ENCODE assay signal across 12 cellular contexts in the genomic region with DNA sequence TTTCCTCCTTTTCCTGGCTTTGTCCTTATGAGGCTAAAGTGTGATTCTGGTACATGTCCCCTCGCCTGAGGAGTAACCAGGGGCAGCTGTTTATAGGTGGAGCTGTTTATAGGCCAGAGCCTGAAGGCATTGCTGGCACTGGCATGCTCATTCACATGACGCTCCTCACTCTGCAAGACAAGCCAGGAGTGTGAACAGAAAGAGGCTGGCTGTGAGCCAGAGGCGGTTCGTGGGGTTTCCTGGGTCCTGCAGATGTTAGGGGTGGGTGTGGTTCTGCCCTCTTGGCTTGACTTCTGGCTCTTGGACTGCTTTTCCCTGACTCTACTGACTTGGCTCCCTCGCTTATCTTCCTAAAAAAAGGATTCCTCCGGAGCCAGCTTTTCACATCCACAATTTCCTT. TPM values are rescaled to one million over a fixed set of nuclear protein-coding genes. Genes with fewer than 3 reads are reported as not detected.
DNase-seq lines count a peak whose midpoint lies in the region; ATAC-seq and TF ChIP-seq lines count a peak whose summit lies in the region.
"Had no signal": no experiment of that assay in that cellular context is flagged by ENCODE, and none has a peak within 500 bp of the region (broad histone marks: within the 10 kb centered on the region; RNA-seq: fewer than 3 reads in every experiment).

No MANE protein-coding gene starts in this region.

- H3K27me3 ChIP-seq in mammary epithelial cell (ENCODE audit: insufficient read depth, low read length) (no peaks in the 10 kb centered on the region), Peyer's patch (no peaks in the 10 kb centered on the region)

- peak; percentile 53 for DNase-seq in DMS79 (lab: John Stamatoyannopoulos, UW)
- peak; percentile 21 for DNase-seq in NCI-H1092 treated with DMSO at 0.1 percent for 48 hours (lab: John Stamatoyannopoulos, UW)
- peak; percentile 79 for DNase-seq in mammary epithelial cell
- peak; percentile 39 for DNase-seq in myocyte (ENCODE audit: low read depth)
- no peak for DNase-seq in Peyer's patch
- DNase-seq: activated CD4-positive, alpha-beta T cell treated with anti-CD3 and anti-CD28 coated beads for 4 hours; SHP77 treated with DMSO at 0.1 percent for 48 hours; stimulated activated CD4-positive, alpha-beta T cell treated with anti-CD3 and anti-CD28 coated beads, Interleukin-2, amount 100 ng/mL, for 48 hours had no signal

- H3K4me1 ChIP-seq in mammary epithelial cell (ENCODE audit: insufficient read depth, low read length), result peaks cover 60% of the 10 kb centered on the region
- H3K4me1 ChIP-seq in Peyer's patch, result no peaks in the 10 kb centered on the region

- no peaks in the 10 kb centered on the region for H3K9me3 ChIP-seq in mammary epithelial cell (replicated peaks; ENCODE audit: insufficient read depth, low read length)
- peaks cover 0 to 5% (median 0%) of the 10 kb centered on the region in 4 donors for H3K9me3 ChIP-seq in Peyer's patch

- H3K79me2 ChIP-seq in mammary epithelial cell (ENCODE audit: insufficient read depth, low read length), result no peaks in the 10 kb centered on the region

- in situ Hi-C loops in mammary epithelial cell (cut with MboI; ENCODE audit: low sequenced_read_pairs in 2 of 2), result no loop called here

- no peak overlapping the region for H3K4me3 ChIP-seq in mammary epithelial cell (replicated peaks in 1 of 3; ENCODE audit: insufficient read depth in 1 of 3, low read depth in 2 of 3, low read length in 3 of 3)
- no peak overlapping the region for H3K4me3 ChIP-seq in Peyer's patch

- WGBS in mammary epithelial cell (ENCODE audit: low coverage, missing lambda C conversion rate), result 13% methylated on average over 5 of the region's 6 CpGs

- BruUV-seq in mammary epithelial cell (replicated peaks; lab: Mats Ljungman, UMichigan), result no TSS peak

- intact Hi-C loops in mammary epithelial cell (cut with micrococcal nuclease), result loop anchor here (1.0 kb wide), 1 partner anchor 11 kb away; no protein-coding TSS in a partner anchor

- H4K20me1 ChIP-seq in mammary epithelial cell (ENCODE audit: insufficient read depth, low read length), result no peaks in the 10 kb centered on the region

- H3K27ac ChIP-seq in mammary epithelial cell (ENCODE audit: insufficient read depth, low read depth, low read length), result peak overlapping the region; percentile 9
- H3K27ac ChIP-seq in Peyer's patch, result no peak overlapping the region

- H3K4me2 ChIP-seq in mammary epithelial cell (ENCODE audit: insufficient read depth, low read depth, low read length), result peak overlapping the region; percentile 29

- no peak for TF ChIP-seq POLR2A in Peyer's patch (IDR thresholded peaks at IDR 0.05)

- CTCF ChIA-PET in mammary epithelial cell (lab: Charles Lee; ENCODE audit: low non-redundant PET), result no interaction called here

- ATAC-seq in HG03139 (IDR thresholded peaks at IDR 0.05; ENCODE audit: unreplicated experiment) (no peak), HG03354 (IDR thresholded peaks at IDR 0.05; ENCODE audit: poor library complexity, severe bottlenecking, unreplicated experiment) (no peak), GM18502 (IDR thresholded peaks at IDR 0.05; ENCODE audit: poor library complexity, unreplicated experiment) (no peak)

- H3K36me3 ChIP-seq in mammary epithelial cell (ENCODE audit: insufficient read depth, low read length) (no peaks in the 10 kb centered on the region), Peyer's patch (no peaks in the 10 kb centered on the region)

- TF ChIP-seq CTCF in mammary epithelial cell (conservative IDR thresholded peaks at IDR 0.05 in 1 of 2, IDR thresholded peaks at IDR 0.05 in 1 of 2; ENCODE audit: extremely low read depth in 1 of 2, insufficient read depth in 1 of 2, low read depth in 1 of 2, low read length in 2 of 2) (no peak), Peyer's patch (IDR thresholded peaks at IDR 0.05) (no peak)

- peak overlapping the region; percentile 4 for H2AFZ ChIP-seq in mammary epithelial cell (ENCODE audit: low read depth, low read length)

- dilution Hi-C loops in mammary epithelial cell (cut with HindIII; ENCODE audit: low sequenced_read_pairs), result no loop called here

- no peak overlapping the region for H3K9ac ChIP-seq in mammary epithelial cell (ENCODE audit: insufficient read depth, low read length)

RNA-seq across cellular contexts. Expression of gene MDFI, which starts 12.8 kb away (rescaled TPM):
- total RNA-seq in mammary epithelial cell (100 to 1,000 TPM; 137 to 163 TPM), myocyte (not detected in 2 replicates), Peyer's patch (1 to 10 TPM in 2 of 4 donors, under 1 TPM in 1, not detected in 1; 0.94 to 2.6 (median 2.4) TPM)
- 121 TPM for polyA plus RNA-seq in mammary epithelial cell
- 32.9 TPM for polyA minus RNA-seq in mammary epithelial cell
- polyA plus RNA-seq in myocyte (2012), result 0.10 TPM
- polyA plus RNA-seq: IgD-negative memory B cell had no signal

Comparison
In these comparisons a context has a peak if more than half of its experiments do, and no peak if none do; other contexts are left out.
1. DNase-seq: peak in DMS79 (single experiment), NCI-H1092 treated with DMSO at 0.1 percent for 48 hours (single experiment), mammary epithelial cell (single experiment) and myocyte (single experiment); none in Peyer's patch (0 of 3).
2. RNA of gene MDFI, which starts 12.8 kb away (total RNA-seq): 137 to 163 TPM in mammary epithelial cell; 0.94 to 2.6 TPM in Peyer's patch and not detected in myocyte; every median in the first group is over 10 times any median in the second.